In the genomic region with DNA sequence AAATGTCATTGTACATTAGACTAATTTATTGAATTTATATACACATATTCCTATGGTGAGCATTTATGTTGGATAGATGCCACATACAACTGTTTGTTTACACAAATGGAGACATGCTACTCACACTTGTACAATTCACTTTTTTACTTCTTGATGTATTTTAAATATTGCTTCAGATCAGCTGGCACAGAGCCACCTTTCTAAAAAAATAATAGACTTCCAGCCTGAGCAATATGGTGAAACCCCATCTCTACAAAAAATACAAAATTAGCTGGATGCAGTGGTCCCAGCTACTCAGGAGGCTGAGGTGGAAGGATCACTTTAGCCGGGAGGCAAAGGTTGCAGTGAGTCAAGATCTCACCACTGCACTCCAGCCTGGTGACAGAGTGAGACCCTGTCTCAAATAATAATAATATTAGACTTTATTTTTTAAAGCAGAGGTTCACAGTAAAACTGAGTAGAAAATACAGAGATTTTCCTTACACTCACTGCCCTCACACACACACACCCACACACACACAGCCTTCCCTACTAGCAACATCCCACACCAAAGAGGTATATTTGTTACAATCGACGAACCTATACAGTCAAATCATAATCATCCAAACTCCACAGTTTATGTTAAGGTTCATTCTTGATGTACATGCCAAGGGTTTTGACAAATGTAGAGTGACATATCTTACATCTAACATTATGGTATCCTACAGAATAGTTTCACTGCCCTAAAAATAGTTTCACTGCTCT, we compare ENCODE assay signal across 11 cellular contexts. TPM values are rescaled to one million over a fixed set of nuclear protein-coding genes. Genes with fewer than 3 reads are reported as not detected.
DNase-seq lines count a peak whose midpoint lies in the region; ATAC-seq and TF ChIP-seq lines count a peak whose summit lies in the region.
"Had no signal": no experiment of that assay in that cellular context is flagged by ENCODE, and none has a peak within 500 bp of the region (broad histone marks: within the 10 kb centered on the region; RNA-seq: fewer than 3 reads in every experiment).

No MANE protein-coding gene starts in this region.

- TF ChIP-seq CTCF in OCI-LY1 (IDR thresholded peaks at IDR 0.05; ENCODE audit: low read length) (no peak), smooth muscle cell (IDR thresholded peaks at IDR 0.05; ENCODE audit: borderline replicate concordance, insufficient read depth, poor library complexity, severe bottlenecking) (no peak)

- H3K79me2 ChIP-seq in OCI-LY1 (ENCODE audit: insufficient read depth, low read length) (no peaks in the 10 kb centered on the region), smooth muscle cell (ENCODE audit: low read depth) (no peaks in the 10 kb centered on the region)

- ATAC-seq in central memory CD8-positive, alpha-beta T cell (replicated peaks; ENCODE audit: extremely low read depth, poor library complexity, severe bottlenecking): no peak
- ATAC-seq in sciatic nerve: no peak

- intact Hi-C loops in sciatic nerve (cut with DNase I): no loop called here

- H3K27me3 Mint-ChIP-seq in T-helper 2 cell treated with Interferon-gamma antibody and Interleukin-4, amounts not matched to agents 5 μg/mL and 100 μg/mL, for 36 hours (ENCODE audit: low read depth): peaks cover 5% of the 10 kb centered on the region
- H3K27me3 Mint-ChIP-seq in central memory CD8-positive, alpha-beta T cell: no peaks in the 10 kb centered on the region

- no peaks in the 10 kb centered on the region for H3K9me3 Mint-ChIP-seq in T-helper 2 cell treated with Interferon-gamma antibody and Interleukin-4, amounts not matched to agents 5 μg/mL and 100 μg/mL, for 36 hours
- no peaks in the 10 kb centered on the region for H3K9me3 Mint-ChIP-seq in central memory CD8-positive, alpha-beta T cell

- peaks cover 24% of the 10 kb centered on the region for H3K4me1 ChIP-seq in OCI-LY1 (ENCODE audit: insufficient read depth, low read length, severe bottlenecking)
- peaks cover 16% of the 10 kb centered on the region for H3K4me1 ChIP-seq in smooth muscle cell (ENCODE audit: low read depth)
- H3K4me1 ChIP-seq: testis had no signal

- H2AFZ ChIP-seq in OCI-LY1 (ENCODE audit: low read length): peak overlapping the region; percentile 74; the same call in 1 of the 2 replicates
- H2AFZ ChIP-seq in smooth muscle cell (ENCODE audit: low read depth): peak overlapping the region; percentile 8

- H3F3A ChIP-seq in OCI-LY1 (ENCODE audit: insufficient read depth, low read length) (no peaks in the 10 kb centered on the region), smooth muscle cell (ENCODE audit: low read depth) (peaks cover 27% of the 10 kb centered on the region)

- H3K9me3 ChIP-seq in OCI-LY1 (ENCODE audit: low read length) (no peaks in the 10 kb centered on the region), smooth muscle cell (replicated peaks; ENCODE audit: low read depth) (no peaks in the 10 kb centered on the region)
- H3K9me3 ChIP-seq: testis had no signal

- H3K4me2 ChIP-seq in OCI-LY1 (ENCODE audit: low read length) (peak overlapping the region; percentile 62), smooth muscle cell (peak overlapping the region; percentile 64)

- no peaks in the 10 kb centered on the region for H3K9me2 ChIP-seq in OCI-LY1 (ENCODE audit: low read depth, low read length)

- H3K36me3 ChIP-seq in OCI-LY1 (ENCODE audit: insufficient read depth, low read length) (no peaks in the 10 kb centered on the region), smooth muscle cell (ENCODE audit: low read depth) (no peaks in the 10 kb centered on the region)

- H3K4me1 Mint-ChIP-seq in T-helper 2 cell treated with Interferon-gamma antibody and Interleukin-4, amounts not matched to agents 5 μg/mL and 100 μg/mL, for 36 hours (ENCODE audit: low read depth): peaks cover 38% of the 10 kb centered on the region
- peaks cover 38% of the 10 kb centered on the region for H3K4me1 Mint-ChIP-seq in central memory CD8-positive, alpha-beta T cell

- peak overlapping the region; percentile 53 for H3K27ac Mint-ChIP-seq in T-helper 2 cell treated with Interferon-gamma antibody and Interleukin-4, amounts not matched to agents 5 μg/mL and 100 μg/mL, for 36 hours
- H3K27ac Mint-ChIP-seq in central memory CD8-positive, alpha-beta T cell (ENCODE audit: low read depth): peak overlapping the region; percentile 96

- H4K20me1 ChIP-seq in OCI-LY1 (ENCODE audit: insufficient read depth, low read length): no peaks in the 10 kb centered on the region
- H4K20me1 ChIP-seq in smooth muscle cell (ENCODE audit: low read depth): no peaks in the 10 kb centered on the region

- H3K9ac ChIP-seq in OCI-LY1 (ENCODE audit: low read length) (peak overlapping the region; percentile 11; the same call in 1 of the 2 replicates), smooth muscle cell (ENCODE audit: low read depth) (no peak overlapping the region)

- H3K36me3 Mint-ChIP-seq in T-helper 2 cell treated with Interferon-gamma antibody and Interleukin-4, amounts not matched to agents 5 μg/mL and 100 μg/mL, for 36 hours (ENCODE audit: low read depth): no peaks in the 10 kb centered on the region
- H3K36me3 Mint-ChIP-seq in central memory CD8-positive, alpha-beta T cell (ENCODE audit: insufficient read depth): peaks cover 8% of the 10 kb centered on the region

- H3K4me3 ChIP-seq in OCI-LY1 (ENCODE audit: low read depth, low read length, poor library complexity, severe bottlenecking): peak overlapping the region; percentile 45
- H3K4me3 ChIP-seq in smooth muscle cell: peak overlapping the region; percentile 14
- H3K4me3 ChIP-seq: testis had no signal

- 79% methylated on average over 3 of the region's 3 CpGs for WGBS in smooth muscle cell (ENCODE audit: low lambda C conversion rate)

- DNase-seq in T-helper 2 cell treated with Interferon-gamma antibody and Interleukin-4, amounts not matched to agents 5 μg/mL and 100 μg/mL, for 36 hours (ENCODE audit: low spot score): no peak
- no peak for DNase-seq in T-helper 2 cell
- DNase-seq in central memory CD8-positive, alpha-beta T cell (ENCODE audit: low spot score in 2 of 2): no peak
- no peak for DNase-seq in smooth muscle cell (lab: John Stamatoyannopoulos, UW; ENCODE audit: unreplicated experiment)
- no peak for DNase-seq in occipital lobe (lab: John Stamatoyannopoulos, UW)
- DNase-seq in NCI-H2029 treated with DMSO at 0.1 percent for 48 hours (lab: John Stamatoyannopoulos, UW): no peak
- DNase-seq in sciatic nerve (ENCODE audit: low spot score): no peak
- DNase-seq: dorsolateral prefrontal cortex, NCI-H2227 treated with DMSO at 0.1 percent for 48 hours, testis had no signal

- H3K27ac ChIP-seq in OCI-LY1 (ENCODE audit: low read depth, low read length, poor library complexity, severe bottlenecking) (no peak overlapping the region), smooth muscle cell (ENCODE audit: low read depth) (no peak overlapping the region)
- H3K27ac ChIP-seq: testis had no signal

- H3K27me3 ChIP-seq in OCI-LY1 (ENCODE audit: insufficient read depth, low read length): no peaks in the 10 kb centered on the region
- H3K27me3 ChIP-seq in smooth muscle cell (ENCODE audit: low read depth): no peaks in the 10 kb centered on the region
- H3K27me3 ChIP-seq: dorsolateral prefrontal cortex, testis had no signal

- peak overlapping the region; percentile 92 for H3K4me3 Mint-ChIP-seq in T-helper 2 cell treated with Interferon-gamma antibody and Interleukin-4, amounts not matched to agents 5 μg/mL and 100 μg/mL, for 36 hours
- H3K4me3 Mint-ChIP-seq in central memory CD8-positive, alpha-beta T cell: peak overlapping the region; percentile 85

RNA-seq across cellular contexts. Expression of a gene that starts 16.5 kb away (rescaled TPM):
- total RNA-seq in smooth muscle cell: 1.9 TPM in 2 replicates
- polyA plus RNA-seq in smooth muscle cell: 1.7 and 1.9 TPM in 2 replicates
- total RNA-seq in occipital lobe: 1.6 TPM
- total RNA-seq in sciatic nerve: 6.7 TPM
